Comparison of ENCODE assay signal across 12 cellular contexts in the genomic region with DNA sequence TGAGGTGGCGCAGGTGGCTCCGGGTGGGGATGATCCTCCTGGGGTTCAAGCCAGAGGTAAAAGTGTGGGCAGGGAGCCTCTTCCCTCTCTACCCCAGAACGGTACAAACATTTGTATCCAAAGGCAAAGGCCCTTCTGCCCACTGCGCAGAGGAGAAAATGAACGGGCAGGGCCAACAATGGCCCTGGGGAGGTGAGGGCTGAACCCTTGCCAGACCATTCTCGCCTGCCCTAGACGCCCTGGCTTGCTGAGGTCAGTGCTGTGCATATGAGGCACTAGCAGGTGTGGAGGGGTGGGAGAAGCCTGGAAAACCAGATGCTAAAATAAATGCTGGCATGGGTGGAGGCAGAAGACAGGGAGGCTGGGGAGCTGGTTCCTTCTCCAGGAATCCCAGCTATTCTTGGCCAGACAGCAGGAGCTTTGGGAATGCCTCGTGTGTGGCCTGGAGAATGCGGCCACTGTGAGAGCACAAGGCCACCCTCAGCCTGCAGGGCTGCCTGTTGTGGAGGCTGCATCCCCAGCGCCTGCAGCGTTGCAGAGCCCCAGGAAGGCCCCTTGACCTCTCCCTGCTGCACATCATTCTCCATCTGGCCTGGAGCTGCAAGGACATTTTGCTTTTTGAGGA. TPM values are rescaled to one million over a fixed set of nuclear protein-coding genes. Genes with fewer than 3 reads are reported as not detected.
DNase-seq lines count a peak whose midpoint lies in the region; ATAC-seq, FAIRE-seq and TF ChIP-seq lines count a peak whose summit lies in the region.
"Had no signal": no experiment of that assay in that cellular context is flagged by ENCODE, and none has a peak within 500 bp of the region (broad histone marks: within the 10 kb centered on the region; RNA-seq: fewer than 3 reads in every experiment).

No MANE protein-coding gene starts in this region.

- TF ChIP-seq EP300 in GM12878 (IDR thresholded peaks at IDR 0.05; ENCODE audit: borderline replicate concordance in 1 of 2, control insufficient read depth in 1 of 2, low read depth in 2 of 2, low read length in 2 of 2) = no peak

- RAD21 ChIA-PET in GM12878 (lab: Charles Lee; ENCODE audit: unreplicated experiment) = interaction anchor here (2.5 to 2.9 kb wide), 2 partner anchors 40 to 44 kb away, joined by 24 to 50 read pairs; a partner anchor contains a TSS

- H3K27me3 Mint-ChIP-seq in CD4-positive, alpha-beta memory T cell = no peaks in the 10 kb centered on the region
- H3K27me3 Mint-ChIP-seq in IgD-negative memory B cell = peaks cover 2% of the 10 kb centered on the region
- H3K27me3 Mint-ChIP-seq in naive thymus-derived CD4-positive, alpha-beta T cell = peaks cover 0 to 21% (median 0%) of the 10 kb centered on the region in 5 donors

- POLR2A ChIA-PET in CD4-positive, alpha-beta memory T cell (lab: Charles Lee; ENCODE audit: partially characterized antibody) = interaction anchor here (1.2 to 4.4 kb wide), 3 partner anchors 44 to 234 kb away, joined by 3 to 115 read pairs (median 3); a partner anchor contains a TSS
- POLR2A ChIA-PET in GM12878 (lab: Charles Lee) = interaction anchor here (0.9 to 2.3 kb wide), 2 partner anchors 44 to 125 kb away, joined by 3 to 24 read pairs; a partner anchor contains a TSS
- POLR2A ChIA-PET in naive thymus-derived CD4-positive, alpha-beta T cell (lab: Charles Lee) = interaction anchor here (1.3 to 5.0 kb wide), 4 partner anchors 31 to 45 kb away, joined by 6 to 108 read pairs (median 10); a partner anchor contains a TSS

- H3K4me2 ChIP-seq in GM12878 (ENCODE audit: control insufficient read depth, insufficient read depth) = peak overlapping the region; percentile 79; the same call in 1 of the 2 replicates

- H3K36me3 ChIP-seq in CD4-positive, alpha-beta memory T cell (ENCODE audit: insufficient read depth, low read length) = no peaks in the 10 kb centered on the region
- no peaks in the 10 kb centered on the region for H3K36me3 ChIP-seq in GM12878 (ENCODE audit: control insufficient read depth in 2 of 2, insufficient read depth in 2 of 2, low read length in 1 of 2)
- no peaks in the 10 kb centered on the region for H3K36me3 ChIP-seq in naive thymus-derived CD4-positive, alpha-beta T cell (ENCODE audit: control insufficient read depth in 2 of 3, insufficient read depth in 3 of 3, low read length in 3 of 3)
- no peaks in the 10 kb centered on the region for H3K36me3 ChIP-seq in ascending aorta

- ATAC-seq in GM12878 (no peak), GM18873 (IDR thresholded peaks at IDR 0.05; ENCODE audit: low FRiP score, unreplicated experiment) (no peak)
- no peak for ATAC-seq in naive thymus-derived CD4-positive, alpha-beta T cell

- H3K9me3 ChIP-seq in CD4-positive, alpha-beta memory T cell (ENCODE audit: control insufficient read depth in 1 of 2, low read length in 2 of 2) = no peaks in the 10 kb centered on the region
- no peaks in the 10 kb centered on the region for H3K9me3 ChIP-seq in GM12878 (replicated peaks; ENCODE audit: control insufficient read depth, insufficient read depth, low read length)
- no peaks in the 10 kb centered on the region for H3K9me3 ChIP-seq in naive thymus-derived CD4-positive, alpha-beta T cell (ENCODE audit: control insufficient read depth in 2 of 3, low read length in 3 of 3)
- no peaks in the 10 kb centered on the region for H3K9me3 ChIP-seq in ascending aorta

- H3K9ac ChIP-seq in GM12878 (ENCODE audit: control insufficient read depth, insufficient read depth, low read length) = no peak overlapping the region

- TF ChIP-seq CTCF in GM12878 (IDR thresholded peaks at IDR 0.05 in 2 of 3, conservative IDR thresholded peaks at IDR 0.05 in 1 of 3; ENCODE audit: control insufficient read depth in 2 of 3, extremely low read depth in 1 of 3, insufficient read depth in 1 of 3, low read depth in 3 of 3, low read length in 3 of 3) (no peak), ascending aorta (IDR thresholded peaks at IDR 0.05) (no peak)

- in situ Hi-C loops in GM12878 (cut with MboI) = loop anchor here (5.0 kb wide), 1 partner anchor 42 kb away; a partner anchor contains a TSS

- SMC1A ChIA-PET in GM12878 (lab: Charles Lee; ENCODE audit: uncharacterized antibody, unreplicated experiment) = interaction anchor here (1.4 to 3.6 kb wide), 2 partner anchors 40 to 43 kb away, joined by 5 to 33 read pairs; a partner anchor contains a TSS

- no peak for DNase-seq in CD4-positive, alpha-beta memory T cell
- DNase-seq in GM12878 (ENCODE audit: low read depth, low spot score) (no peak), NCI-H2081 (lab: John Stamatoyannopoulos, UW) (no peak), ascending aorta (ENCODE audit: low spot score in 2 of 2) (no peak)
- DNase-seq in naive thymus-derived CD4-positive, alpha-beta T cell = no peak
- no peak for DNase-seq in stimulated activated CD4-positive, alpha-beta T cell treated with anti-CD3 and anti-CD28 coated beads, Interleukin-4, amount 100 ng/mL, for 1 hour
- DNase-seq: NCI-H226 had no signal

- H3K27ac ChIP-seq in CD4-positive, alpha-beta memory T cell (ENCODE audit: low read depth, low read length) = no peak overlapping the region
- H3K27ac ChIP-seq in GM12878 (ENCODE audit: control insufficient read depth, insufficient read depth) (no peak overlapping the region), ascending aorta (no peak overlapping the region)
- H3K27ac ChIP-seq in naive thymus-derived CD4-positive, alpha-beta T cell (ENCODE audit: low read depth, low read length) = peak overlapping the region; percentile 50

- no peak for TF ChIP-seq RAD21 in GM12878 (IDR thresholded peaks at IDR 0.05; ENCODE audit: insufficient read depth, low read depth, low read length)

- no peak for FAIRE-seq in GM12878 (lab: Jason Lieb, UNC)
- FAIRE-seq: endometrium had no signal

- H3K4me3 Mint-ChIP-seq in CD4-positive, alpha-beta memory T cell = peak overlapping the region; percentile 21 to 98 (median 95)
- peak overlapping the region; percentile 82 to 99 (median 90) for H3K4me3 Mint-ChIP-seq in IgD-negative memory B cell
- peak overlapping the region; percentile 90 to 99 (median 93) for H3K4me3 Mint-ChIP-seq in naive thymus-derived CD4-positive, alpha-beta T cell

- no peak for TF ChIP-seq POLR2A in GM12878 (IDR thresholded peaks at IDR 0.05; ENCODE audit: low read depth, low read length)

- no peaks in the 10 kb centered on the region for H4K20me1 ChIP-seq in GM12878 (ENCODE audit: control insufficient read depth, insufficient read depth)

- peak overlapping the region in 2 of 7 donors; percentile 49 to 80 for H3K27ac Mint-ChIP-seq in CD4-positive, alpha-beta memory T cell
- H3K27ac Mint-ChIP-seq in IgD-negative memory B cell = peak overlapping the region in 1 of 3 donors; percentile 95
- H3K27ac Mint-ChIP-seq in naive thymus-derived CD4-positive, alpha-beta T cell = peak overlapping the region in 4 of 9 donors; percentile 25 to 88 (median 78)

- intact Hi-C loops in CD4-positive, alpha-beta memory T cell (cut with micrococcal nuclease) = no loop called here
- intact Hi-C loops in GM12878 (cut with micrococcal nuclease; ENCODE audit: unreplicated experiment) = no loop called here
- intact Hi-C loops in naive thymus-derived CD4-positive, alpha-beta T cell (cut with micrococcal nuclease) = no loop called here
- intact Hi-C loops in ascending aorta (cut with DNase I) = no loop called here

- H3K9me3 Mint-ChIP-seq in CD4-positive, alpha-beta memory T cell = no peaks in the 10 kb centered on the region
- no peaks in the 10 kb centered on the region for H3K9me3 Mint-ChIP-seq in IgD-negative memory B cell
- peaks cover 0 to 2% (median 0%) of the 10 kb centered on the region in 11 donors for H3K9me3 Mint-ChIP-seq in naive thymus-derived CD4-positive, alpha-beta T cell

- H3K79me2 ChIP-seq in GM12878 (ENCODE audit: control insufficient read depth, insufficient read depth, low read length) = no peaks in the 10 kb centered on the region

- no TSS peak for BruUV-seq in GM12878 (replicated peaks; lab: Mats Ljungman, UMichigan)

- H3K36me3 Mint-ChIP-seq in CD4-positive, alpha-beta memory T cell = no peaks in the 10 kb centered on the region
- H3K36me3 Mint-ChIP-seq in IgD-negative memory B cell = no peaks in the 10 kb centered on the region
- no peaks in the 10 kb centered on the region for H3K36me3 Mint-ChIP-seq in naive thymus-derived CD4-positive, alpha-beta T cell

- H3K4me3 ChIP-seq in CD4-positive, alpha-beta memory T cell (ENCODE audit: low read length in 2 of 2) = peak overlapping the region in 1 of 2 donors; percentile 57
- peak overlapping the region; percentile 63; the same call in 1 of the 2 replicates for H3K4me3 ChIP-seq in GM12878
- H3K4me3 ChIP-seq in naive thymus-derived CD4-positive, alpha-beta T cell (ENCODE audit: low read length) = peak overlapping the region; percentile 92
- no peak overlapping the region for H3K4me3 ChIP-seq in ascending aorta

- H2AFZ ChIP-seq in GM12878 (ENCODE audit: control insufficient read depth, low read depth, low read length) = no peak overlapping the region; the same call in 1 of the 2 replicates

- WGBS in GM12878 (ENCODE audit: insufficient coverage, insufficient replicate concordance, low lambda C conversion rate, missing lambda C conversion rate) = 67% methylated on average over 11 of the region's 11 CpGs

- no peaks in the 10 kb centered on the region for H3K27me3 ChIP-seq in CD4-positive, alpha-beta memory T cell (ENCODE audit: insufficient read depth, low read length)
- peaks cover 0 to 6% of the 10 kb centered on the region in 2 experiments for H3K27me3 ChIP-seq in GM12878 (replicated peaks in 1 of 2; ENCODE audit: control insufficient read depth in 2 of 2, insufficient read depth in 2 of 2, low read length in 1 of 2)
- no peaks in the 10 kb centered on the region for H3K27me3 ChIP-seq in naive thymus-derived CD4-positive, alpha-beta T cell (ENCODE audit: control insufficient read depth in 2 of 2, insufficient read depth in 2 of 2, low read length in 2 of 2)
- H3K27me3 ChIP-seq in ascending aorta = no peaks in the 10 kb centered on the region

- CTCF ChIA-PET in CD4-positive, alpha-beta memory T cell (lab: Charles Lee; ENCODE audit: partially characterized antibody) = interaction anchor here (1.2 to 13.8 kb wide), 13 partner anchors 10 to 597 kb away, joined by 4 to 350 read pairs (median 11); a partner anchor contains a TSS
- CTCF ChIA-PET in GM12878 (lab: Yijun Ruan, JAX) = interaction anchor here (0.9 to 8.3 kb wide), 6 partner anchors 17 to 646 kb away, joined by 3 to 220 read pairs (median 10); a partner anchor contains a TSS
- CTCF ChIA-PET in naive thymus-derived CD4-positive, alpha-beta T cell (lab: Charles Lee) = interaction anchor here (0.6 to 13.0 kb wide), 7 partner anchors 23 to 346 kb away, joined by 3 to 222 read pairs (median 17); a partner anchor contains a TSS

- H3K4me1 Mint-ChIP-seq in CD4-positive, alpha-beta memory T cell = peaks cover 1 to 13% (median 6%) of the 10 kb centered on the region in 4 donors
- peaks cover 0 to 6% (median 6%) of the 10 kb centered on the region in 3 donors for H3K4me1 Mint-ChIP-seq in IgD-negative memory B cell
- peaks cover 0 to 10% (median 8%) of the 10 kb centered on the region in 7 donors for H3K4me1 Mint-ChIP-seq in naive thymus-derived CD4-positive, alpha-beta T cell

- peaks cover 6% of the 10 kb centered on the region for H3K4me1 ChIP-seq in CD4-positive, alpha-beta memory T cell (ENCODE audit: insufficient read depth, low read length)
- peaks cover 5% of the 10 kb centered on the region for H3K4me1 ChIP-seq in GM12878 (ENCODE audit: control insufficient read depth, insufficient read depth, low read length)
- H3K4me1 ChIP-seq in naive thymus-derived CD4-positive, alpha-beta T cell (ENCODE audit: control insufficient read depth in 2 of 2, insufficient read depth in 2 of 2, low read length in 2 of 2) = peaks cover 0 to 9% of the 10 kb centered on the region in 2 donors
- H3K4me1 ChIP-seq in ascending aorta = peaks cover 2 to 10% of the 10 kb centered on the region in 2 donors

RNA-seq across cellular contexts. Expression of a gene that starts 4.5 kb away (rescaled TPM):
- not detected for total RNA-seq in CD4-positive, alpha-beta memory T cell
- polyA plus RNA-seq in CD4-positive, alpha-beta memory T cell = not detected
- polyA plus RNA-seq in IgD-negative memory B cell = not detected
- not detected in 2 replicates for total RNA-seq in GM12878 (2013; cell fraction: nucleolus; rRNA removed)
- total RNA-seq in GM12878 (2014; rRNA removed) = not detected in 2 replicates
- not detected in 2 replicates for total RNA-seq in GM12878 (2014; rRNA removed; fragmentation: Illumina TruSeq; extraction: Trizol)
- not detected in 2 replicates for total RNA-seq in GM12878 (2021)
- not detected for polyA plus RNA-seq in GM12878 (2011; ENCODE audit: low read depth)
- polyA plus RNA-seq in GM12878 (2011; rRNA removed) = not detected in 2 replicates
- polyA plus RNA-seq in GM12878 (2011; cell fraction: cytosol; rRNA removed) = not detected in 2 replicates
- not detected in 2 replicates for polyA plus RNA-seq in GM12878 (2011; cell fraction: nucleus; rRNA removed)
- not detected in 2 replicates for polyA plus RNA-seq in GM12878 (2012)
- not detected in 2 replicates for polyA plus RNA-seq in GM12878 (2014; fragmentation: Illumina TruSeq; extraction: Trizol)
- not detected for polyA plus RNA-seq in GM12878 (2014; fragmentation: Nextera tagmentation; extraction: Ambion mirVana)
- polyA plus RNA-seq in GM12878 (2014; rRNA removed) = not detected in 2 replicates
- polyA plus RNA-seq in GM12878 (2016; fragmentation: Nextera tagmentation; extraction: Ambion mirVana) = under 1 TPM in 1 of 2 experiments, not detected in 1; 0.16 TPM
- not detected in 2 replicates for polyA minus RNA-seq in GM12878 (2011; rRNA and poly(A)+ RNA removed)
- not detected in 2 replicates for polyA minus RNA-seq in GM12878 (2011; cell fraction: cytosol; rRNA and poly(A)+ RNA removed)
- not detected in 2 replicates for polyA minus RNA-seq in GM12878 (2011; cell fraction: nucleus; rRNA and poly(A)+ RNA removed)
- not detected for total RNA-seq in naive thymus-derived CD4-positive, alpha-beta T cell
- polyA plus RNA-seq in naive thymus-derived CD4-positive, alpha-beta T cell = under 1 TPM in 1 of 2 donors, not detected in 1; 0.27 TPM
- not detected for total RNA-seq in ascending aorta
- total RNA-seq: HT1080, skeletal muscle tissue had no signal

RNA-seq across cellular contexts. Expression of a gene that starts 12.2 kb away (rescaled TPM):
- total RNA-seq in CD4-positive, alpha-beta memory T cell = under 1 TPM in 1 of 2 experiments, not detected in 1; 0.26 TPM
- polyA plus RNA-seq in CD4-positive, alpha-beta memory T cell = under 1 TPM in 1 of 2 donors, not detected in 1; 0.13 TPM
- polyA plus RNA-seq in IgD-negative memory B cell (not detected), GM12878 (2011; rRNA removed) (not detected in 2 replicates), GM12878 (2014; fragmentation: Illumina TruSeq; extraction: Trizol) (0.01 TPM in 1 of 2 replicates, not detected in the other), GM12878 (2014; fragmentation: Nextera tagmentation; extraction: Ambion mirVana) (not detected), GM12878 (2014; rRNA removed) (not detected in 2 replicates), GM12878 (2016; fragmentation: Nextera tagmentation; extraction: Ambion mirVana) (not detected)
- total RNA-seq in GM12878 (2013; cell fraction: nucleolus; rRNA removed) = not detected in 2 replicates
- total RNA-seq in GM12878 (2014; rRNA removed) (not detected in 2 replicates), GM12878 (2014; rRNA removed; fragmentation: Illumina TruSeq; extraction: Trizol) (not detected in 2 replicates), GM12878 (2021) (not detected in 2 replicates), ascending aorta (not detected)
- not detected for polyA plus RNA-seq in GM12878 (2011; ENCODE audit: low read depth)
- 0.03 TPM in 1 of 2 replicates, not detected in the other for polyA plus RNA-seq in GM12878 (2011; cell fraction: cytosol; rRNA removed)
- 0.03 TPM in 1 of 2 replicates, not detected in the other for polyA plus RNA-seq in GM12878 (2011; cell fraction: nucleus; rRNA removed)
- polyA plus RNA-seq in GM12878 (2012) = not detected in 2 replicates
- not detected in 2 replicates for polyA minus RNA-seq in GM12878 (2011; rRNA and poly(A)+ RNA removed)
- polyA minus RNA-seq in GM12878 (2011; cell fraction: cytosol; rRNA and poly(A)+ RNA removed) = not detected in 2 replicates
- polyA minus RNA-seq in GM12878 (2011; cell fraction: nucleus; rRNA and poly(A)+ RNA removed) = not detected in 2 replicates
- total RNA-seq in naive thymus-derived CD4-positive, alpha-beta T cell = under 1 TPM in 4 of 5 experiments, not detected in 1; 0.16 to 0.49 (median 0.24) TPM
- not detected for polyA plus RNA-seq in naive thymus-derived CD4-positive, alpha-beta T cell
- total RNA-seq: skeletal muscle tissue had no signal

RNA-seq across cellular contexts. Expression of a gene that starts 30.2 kb away (rescaled TPM):
- under 1 TPM; 0.64 to 0.96 TPM for total RNA-seq in CD4-positive, alpha-beta memory T cell
- polyA plus RNA-seq in CD4-positive, alpha-beta memory T cell = under 1 TPM in 1 of 2 donors, not detected in 1; 0.23 TPM
- polyA plus RNA-seq in IgD-negative memory B cell (0.49 TPM), GM12878 (2011; rRNA removed) (not detected in 2 replicates), GM12878 (2014; fragmentation: Illumina TruSeq; extraction: Trizol) (not detected in 2 replicates), GM12878 (2014; fragmentation: Nextera tagmentation; extraction: Ambion mirVana) (not detected), GM12878 (2014; rRNA removed) (not detected in 2 replicates), GM12878 (2016; fragmentation: Nextera tagmentation; extraction: Ambion mirVana) (not detected)
- not detected in 2 replicates for total RNA-seq in GM12878 (2013; cell fraction: nucleolus; rRNA removed)
- total RNA-seq in GM12878 (2014; rRNA removed) (not detected in 2 replicates), GM12878 (2014; rRNA removed; fragmentation: Illumina TruSeq; extraction: Trizol) (not detected in 2 replicates), GM12878 (2021) (not detected in 2 replicates), ascending aorta (44.6 TPM)
- polyA plus RNA-seq in GM12878 (2011; ENCODE audit: low read depth) = not detected
- polyA plus RNA-seq in GM12878 (2011; cell fraction: cytosol; rRNA removed) = not detected in 2 replicates
- polyA plus RNA-seq in GM12878 (2011; cell fraction: nucleus; rRNA removed) = not detected in 2 replicates
- polyA plus RNA-seq in GM12878 (2012) = not detected in 2 replicates
- polyA minus RNA-seq in GM12878 (2011; rRNA and poly(A)+ RNA removed) = not detected in 2 replicates
- polyA minus RNA-seq in GM12878 (2011; cell fraction: cytosol; rRNA and poly(A)+ RNA removed) = 1.9 TPM in 1 of 2 replicates, not detected in the other
- not detected in 2 replicates for polyA minus RNA-seq in GM12878 (2011; cell fraction: nucleus; rRNA and poly(A)+ RNA removed)
- 10 to 100 TPM in 3 of 5 experiments, 1 to 10 TPM in 1, not detected in 1; 2.9 to 15.1 (median 14.0) TPM for total RNA-seq in naive thymus-derived CD4-positive, alpha-beta T cell
- polyA plus RNA-seq in naive thymus-derived CD4-positive, alpha-beta T cell = 10 to 100 TPM; 19.7 to 33.1 TPM

RNA-seq across cellular contexts. Expression of a gene that starts 33.8 kb away (rescaled TPM):
- total RNA-seq in CD4-positive, alpha-beta memory T cell = under 1 TPM in 1 of 2 experiments, not detected in 1; 0.15 TPM
- under 1 TPM in 1 of 2 donors, not detected in 1; 0.15 TPM for polyA plus RNA-seq in CD4-positive, alpha-beta memory T cell
- polyA plus RNA-seq in IgD-negative memory B cell (not detected), GM12878 (2011; rRNA removed) (not detected in 2 replicates), GM12878 (2014; fragmentation: Illumina TruSeq; extraction: Trizol) (not detected in 2 replicates), GM12878 (2014; fragmentation: Nextera tagmentation; extraction: Ambion mirVana) (not detected), GM12878 (2014; rRNA removed) (not detected in 2 replicates), GM12878 (2016; fragmentation: Nextera tagmentation; extraction: Ambion mirVana) (not detected)
- total RNA-seq in GM12878 (2013; cell fraction: nucleolus; rRNA removed) = not detected in 2 replicates
- total RNA-seq in GM12878 (2014; rRNA removed) (not detected in 2 replicates), GM12878 (2014; rRNA removed; fragmentation: Illumina TruSeq; extraction: Trizol) (not detected in 2 replicates), GM12878 (2021) (0.05 TPM in 1 of 2 replicates, not detected in the other), ascending aorta (9.9 TPM)
- not detected for polyA plus RNA-seq in GM12878 (2011; ENCODE audit: low read depth)
- not detected in 2 replicates for polyA plus RNA-seq in GM12878 (2011; cell fraction: cytosol; rRNA removed)
- polyA plus RNA-seq in GM12878 (2011; cell fraction: nucleus; rRNA removed) = not detected in 2 replicates
- polyA plus RNA-seq in GM12878 (2012) = not detected in 2 replicates
- not detected in 2 replicates for polyA minus RNA-seq in GM12878 (2011; rRNA and poly(A)+ RNA removed)
- not detected in 2 replicates for polyA minus RNA-seq in GM12878 (2011; cell fraction: cytosol; rRNA and poly(A)+ RNA removed)
- not detected in 2 replicates for polyA minus RNA-seq in GM12878 (2011; cell fraction: nucleus; rRNA and poly(A)+ RNA removed)
- total RNA-seq in naive thymus-derived CD4-positive, alpha-beta T cell = under 1 TPM; 0.34 to 0.76 (median 0.60) TPM
- polyA plus RNA-seq in naive thymus-derived CD4-positive, alpha-beta T cell = under 1 TPM; 0.14 to 0.37 TPM

RNA-seq across cellular contexts. Expression of a gene that starts 44.1 kb away (rescaled TPM):
- total RNA-seq in CD4-positive, alpha-beta memory T cell = 100 to 1,000 TPM; 232 to 242 TPM
- polyA plus RNA-seq in CD4-positive, alpha-beta memory T cell = 10 to 100 TPM; 11.2 to 29.7 TPM
- polyA plus RNA-seq in IgD-negative memory B cell = 17.0 TPM
- 439 and 441 TPM in 2 replicates for total RNA-seq in GM12878 (2013; cell fraction: nucleolus; rRNA removed)
- total RNA-seq in GM12878 (2014; rRNA removed) = 41.9 and 46.2 TPM in 2 replicates
- total RNA-seq in GM12878 (2014; rRNA removed; fragmentation: Illumina TruSeq; extraction: Trizol) = 38.9 and 49.9 TPM in 2 replicates
- total RNA-seq in GM12878 (2021) = 202 and 205 TPM in 2 replicates
- 123 TPM for polyA plus RNA-seq in GM12878 (2011; ENCODE audit: low read depth)
- 49.4 and 75.4 TPM in 2 replicates for polyA plus RNA-seq in GM12878 (2011; rRNA removed)
- 45.6 and 59.7 TPM in 2 replicates for polyA plus RNA-seq in GM12878 (2011; cell fraction: cytosol; rRNA removed)
- polyA plus RNA-seq in GM12878 (2011; cell fraction: nucleus; rRNA removed) = 64.3 and 96.8 TPM in 2 replicates
- polyA plus RNA-seq in GM12878 (2012) = 152 and 223 TPM in 2 replicates
- 259 and 331 TPM in 2 replicates for polyA plus RNA-seq in GM12878 (2014; fragmentation: Illumina TruSeq; extraction: Trizol)
- 10 to 100 TPM in 1 of 2 experiments, 1 to 10 TPM in 1; 9.5 to 17.1 TPM for polyA plus RNA-seq in GM12878 (2014; fragmentation: Nextera tagmentation; extraction: Ambion mirVana)
- 131 and 137 TPM in 2 replicates for polyA plus RNA-seq in GM12878 (2014; rRNA removed)
- 10 to 100 TPM; 24.2 to 25.5 TPM for polyA plus RNA-seq in GM12878 (2016; fragmentation: Nextera tagmentation; extraction: Ambion mirVana)
- 67.4 and 105 TPM in 2 replicates for polyA minus RNA-seq in GM12878 (2011; rRNA and poly(A)+ RNA removed)
- 25.9 and 45.4 TPM in 2 replicates for polyA minus RNA-seq in GM12878 (2011; cell fraction: cytosol; rRNA and poly(A)+ RNA removed)
- 84.5 and 117 TPM in 2 replicates for polyA minus RNA-seq in GM12878 (2011; cell fraction: nucleus; rRNA and poly(A)+ RNA removed)
- 100 to 1,000 TPM; 162 to 281 (median 243) TPM for total RNA-seq in naive thymus-derived CD4-positive, alpha-beta T cell
- 10 to 100 TPM; 27.8 to 30.2 TPM for polyA plus RNA-seq in naive thymus-derived CD4-positive, alpha-beta T cell
- 49.6 TPM for total RNA-seq in ascending aorta

Comparison
In these comparisons a context has a peak if more than half of its experiments do, and no peak if none do; other contexts are left out.
1. H3K4me3 ChIP-seq: peak in GM12878 (single experiment) and naive thymus-derived CD4-positive, alpha-beta T cell (single experiment); none in ascending aorta (0 of 2).
2. Peak in every context shown above with its lines, with median percentiles within 50 percentile points of each other: H3K4me3 Mint-ChIP-seq.